In genomic region chr7:149195180-149196150, GRCh38 we compare ENCODE assay signal across 8 cellular contexts. TPM values are rescaled to one million over a fixed set of nuclear protein-coding genes. Genes with fewer than 3 reads are reported as not detected.
A peak's percentile ranks its signal among the peaks of the same experiment; 100 is the strongest.
DNase-seq lines count a peak whose midpoint lies in the region; ATAC-seq and TF ChIP-seq lines count a peak whose summit lies in the region.

ZNF282 (plus strand) TSS chr7:149195546; CDS start chr7:149195590, 44 bp downstream.

- peaks cover 39% of the 10 kb centered on the region for H3K36me3 Mint-ChIP-seq in activated CD4-positive, alpha-beta T cell treated with anti-CD3 and anti-CD28 coated beads, Interleukin-2, amount 10 ng/mL, durations not matched to agents 24 days and 14 days (ENCODE audit: low read depth)

- no peaks in the 10 kb centered on the region for H3K27me3 ChIP-seq in BE2C

- H3K4me3 Mint-ChIP-seq in activated CD4-positive, alpha-beta T cell treated with anti-CD3 and anti-CD28 coated beads, Interleukin-2, amount 10 ng/mL, durations not matched to agents 24 days and 14 days, result peak within 1 kb of the TSS; percentile 96

- intact Hi-C loops in activated CD4-positive, alpha-beta T cell treated with anti-CD3 and anti-CD28 coated beads, Interleukin-2, amount 10 ng/mL, durations not matched to agents 24 days and 14 days (cut with micrococcal nuclease), result loop anchor here (1.0 to 5.0 kb wide), 6 partner anchors 14 to 168 kb away; partner anchors contain the start of genes PDIA4, ZNF212 and ZNF398

- TF ChIP-seq CTCF in BE2C (IDR thresholded peaks at IDR 0.05; ENCODE audit: low read depth, low read length) (peak; percentile 69), coronary artery (IDR thresholded peaks at IDR 0.05) (peak; percentile 66)

- peaks cover 4% of the 10 kb centered on the region for H3K27me3 Mint-ChIP-seq in activated CD4-positive, alpha-beta T cell treated with anti-CD3 and anti-CD28 coated beads, Interleukin-2, amount 10 ng/mL, durations not matched to agents 24 days and 14 days

- H3K27ac Mint-ChIP-seq in activated CD4-positive, alpha-beta T cell treated with anti-CD3 and anti-CD28 coated beads, Interleukin-2, amount 10 ng/mL, durations not matched to agents 24 days and 14 days, result peak within 1 kb of the TSS; percentile 96

- H3K9me3 Mint-ChIP-seq in activated CD4-positive, alpha-beta T cell treated with anti-CD3 and anti-CD28 coated beads, Interleukin-2, amount 10 ng/mL, durations not matched to agents 24 days and 14 days, result no peaks in the 10 kb centered on the region

- H3K27ac ChIP-seq in coronary artery, result peak within 1 kb of the TSS; percentile 68 to 95

- no peaks in the 10 kb centered on the region for H3K4me1 ChIP-seq in BE2C

- peak; percentile 95 for DNase-seq in BE2C
- peak; percentile 69 for DNase-seq in NCI-H446 treated with DMSO at 0.1 percent for 48 hours (lab: John Stamatoyannopoulos, UW)
- DNase-seq in activated CD4-positive, alpha-beta T cell treated with anti-CD3 and anti-CD28 coated beads, Interleukin-2, amount 10 ng/mL, durations not matched to agents 24 days and 14 days, result peak; percentile 94
- DNase-seq in coronary artery (ENCODE audit: low spot score), result peak; percentile 95
- DNase-seq in left lobe of liver (ENCODE audit: low spot score), result peak; percentile 94
- peak; percentile 50 for DNase-seq in stimulated activated CD4-positive, alpha-beta T cell treated with anti-CD3 and anti-CD28 coated beads, Interleukin-2, amount 100 ng/mL, for 4 hours (ENCODE audit: low read depth)

- peak; percentile 91 for ATAC-seq in GM19043 (IDR thresholded peaks at IDR 0.05; ENCODE audit: low read depth, unreplicated experiment)
- peak; percentile 83 for ATAC-seq in HG03378 (IDR thresholded peaks at IDR 0.05; ENCODE audit: unreplicated experiment)
- peak; percentile 96 for ATAC-seq in left lobe of liver

- H3K4me3 ChIP-seq in BE2C (ENCODE audit: low read depth, low read length) (peak within 1 kb of the TSS; percentile 80), coronary artery (peak within 1 kb of the TSS; percentile 93)

- H3K9me3 ChIP-seq in BE2C, result no peaks in the 10 kb centered on the region

- H3K36me3 ChIP-seq in BE2C, result peaks cover 29% of the 10 kb centered on the region

- peaks cover 38% of the 10 kb centered on the region for H3K4me1 Mint-ChIP-seq in activated CD4-positive, alpha-beta T cell treated with anti-CD3 and anti-CD28 coated beads, Interleukin-2, amount 10 ng/mL, durations not matched to agents 24 days and 14 days

RNA-seq across cellular contexts. Expression of gene ZNF282, which starts in this region (rescaled TPM):
- 43.0 TPM for polyA plus RNA-seq in BE2C (2012; ENCODE audit: insufficient read depth, insufficient read length, low read depth)
- 44.7 and 49.9 TPM in 2 replicates for total RNA-seq in activated CD4-positive, alpha-beta T cell treated with anti-CD3 and anti-CD28 coated beads, Interleukin-2, amount 10 ng/mL, durations not matched to agents 24 days and 14 days
- 14.1 TPM for total RNA-seq in left lobe of liver

Comparison
In these comparisons a context has a peak if more than half of its experiments do, and no peak if none do; other contexts are left out.
1. Peak in every context shown above with its lines: DNase-seq, ATAC-seq, H3K4me3 ChIP-seq and H3K27ac ChIP-seq.